Comparison of ENCODE assay signal across 16 cellular contexts in the genomic region with DNA sequence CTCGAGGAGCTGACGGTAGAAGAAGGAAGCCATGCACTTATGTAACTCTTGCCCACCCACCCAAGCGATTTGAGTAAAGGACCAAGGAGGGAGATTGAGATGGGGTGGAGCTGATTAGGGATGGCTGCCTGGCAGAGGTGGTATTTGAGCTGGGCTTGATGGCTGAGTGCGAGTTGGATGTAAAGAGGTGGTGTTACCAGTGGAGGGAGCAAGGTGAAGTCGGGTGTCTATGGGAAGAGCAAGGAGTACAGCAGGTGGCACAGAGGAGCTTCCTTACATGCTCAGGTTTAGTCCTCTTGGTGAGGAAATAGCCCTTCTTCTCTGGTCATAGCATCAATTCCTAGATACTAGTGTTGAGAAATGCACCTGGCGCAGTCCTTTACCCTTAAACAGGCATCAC.
"Had no signal": no experiment of that assay in that cellular context is flagged by ENCODE, and none has a peak within 500 bp of the region (broad histone marks: within the 10 kb centered on the region; RNA-seq: fewer than 3 reads in every experiment).

No MANE protein-coding gene starts in this region.

- H3K27ac ChIP-seq: epithelial cell of prostate, gastroesophageal sphincter, thoracic aorta had no signal

- H3K4me3 Mint-ChIP-seq: activated naive CD4-positive, alpha-beta T cell treated with anti-CD3 and anti-CD28 coated beads for 36 hours; activated naive CD8-positive, alpha-beta T cell treated with anti-CD3 and anti-CD28 coated beads, Interleukin-2, amount 50 U/mL, for 24 hours; activated T-helper 17 cell treated with anti-CD3 and anti-CD28 coated beads, Interleukin-2, amount 50 U/mL, for 72 hours; effector memory CD8-positive, alpha-beta T cell; memory B cell; naive thymus-derived CD8-positive, alpha-beta T cell; stimulated activated effector memory CD8-positive, alpha-beta T cell treated with anti-CD3 and anti-CD28 coated beads, Interleukin-12 subunit alpha, Interleukin-12 subunit beta, amount 100 ng/mL, for 72 hours had no signal

- H3K4me1 Mint-ChIP-seq: activated naive CD8-positive, alpha-beta T cell treated with anti-CD3 and anti-CD28 coated beads, Interleukin-2, amount 50 U/mL, for 24 hours; activated T-helper 17 cell treated with anti-CD3 and anti-CD28 coated beads, Interleukin-2, amount 50 U/mL, for 72 hours; memory B cell; naive thymus-derived CD8-positive, alpha-beta T cell; stimulated activated effector memory CD8-positive, alpha-beta T cell treated with anti-CD3 and anti-CD28 coated beads, Interleukin-12 subunit alpha, Interleukin-12 subunit beta, amount 100 ng/mL, for 72 hours had no signal

- H3K27ac Mint-ChIP-seq: activated naive CD4-positive, alpha-beta T cell treated with anti-CD3 and anti-CD28 coated beads for 36 hours; activated naive CD8-positive, alpha-beta T cell treated with anti-CD3 and anti-CD28 coated beads, Interleukin-2, amount 50 U/mL, for 24 hours; activated T-helper 17 cell treated with anti-CD3 and anti-CD28 coated beads, Interleukin-2, amount 50 U/mL, for 72 hours; effector memory CD8-positive, alpha-beta T cell; memory B cell; naive thymus-derived CD8-positive, alpha-beta T cell; stimulated activated effector memory CD8-positive, alpha-beta T cell treated with anti-CD3 and anti-CD28 coated beads, Interleukin-12 subunit alpha, Interleukin-12 subunit beta, amount 100 ng/mL, for 72 hours had no signal

- DNase-seq: activated CD4-positive, alpha-beta T cell treated with anti-CD3 and anti-CD28 coated beads, Interleukin-2, amount 50 U/mL, for 1 hour; activated naive CD4-positive, alpha-beta T cell treated with anti-CD3 and anti-CD28 coated beads for 36 hours; activated naive CD8-positive, alpha-beta T cell treated with anti-CD3 and anti-CD28 coated beads, Interleukin-2, amount 50 U/mL, for 24 hours; aorta; dermis blood vessel endothelial cell; effector memory CD8-positive, alpha-beta T cell; left ventricle myocardium superior; naive thymus-derived CD8-positive, alpha-beta T cell; posterior cingulate gyrus; T-helper 2 cell had no signal

- H3K4me3 ChIP-seq: gastroesophageal sphincter, thoracic aorta had no signal

- H3K9me3 ChIP-seq: gastroesophageal sphincter, thoracic aorta had no signal

- H3K36me3 Mint-ChIP-seq: memory B cell; naive thymus-derived CD8-positive, alpha-beta T cell; stimulated activated effector memory CD8-positive, alpha-beta T cell treated with anti-CD3 and anti-CD28 coated beads, Interleukin-12 subunit alpha, Interleukin-12 subunit beta, amount 100 ng/mL, for 72 hours had no signal

- H3K36me3 ChIP-seq: gastroesophageal sphincter, thoracic aorta had no signal

- H3K9me3 Mint-ChIP-seq: activated naive CD4-positive, alpha-beta T cell treated with anti-CD3 and anti-CD28 coated beads for 36 hours; activated naive CD8-positive, alpha-beta T cell treated with anti-CD3 and anti-CD28 coated beads, Interleukin-2, amount 50 U/mL, for 24 hours; activated T-helper 17 cell treated with anti-CD3 and anti-CD28 coated beads, Interleukin-2, amount 50 U/mL, for 72 hours; effector memory CD8-positive, alpha-beta T cell; stimulated activated effector memory CD8-positive, alpha-beta T cell treated with anti-CD3 and anti-CD28 coated beads, Interleukin-12 subunit alpha, Interleukin-12 subunit beta, amount 100 ng/mL, for 72 hours had no signal

- H3K4me1 ChIP-seq: gastroesophageal sphincter had no signal
